ENCODE assay signal across 8 cellular contexts in genomic region chr7:137978464-137979237, GRCh38. TPM values are rescaled to one million over a fixed set of nuclear protein-coding genes. Genes with fewer than 3 reads are reported as not detected.
DNase-seq lines count a peak whose midpoint lies in the region; ATAC-seq and TF ChIP-seq lines count a peak whose summit lies in the region.

No MANE protein-coding gene starts in this region.

- ATAC-seq in foreskin keratinocyte (peak; percentile 62), GM18907 (IDR thresholded peaks at IDR 0.05; ENCODE audit: unreplicated experiment) (no peak), HG02571 (IDR thresholded peaks at IDR 0.05; ENCODE audit: unreplicated experiment) (no peak)

- H3K36me3 ChIP-seq in prostate gland, result no peaks in the 10 kb centered on the region

- H3K27ac ChIP-seq in foreskin keratinocyte (no peak overlapping the region), prostate gland (peak overlapping the region; percentile 37 to 43)

- H3K4me1 ChIP-seq in foreskin keratinocyte (peaks cover 5% of the 10 kb centered on the region), prostate gland (replicated peaks) (peaks cover 4% of the 10 kb centered on the region)

- peak; percentile 88 for DNase-seq in COLO829 (ENCODE audit: low spot score)
- peak; percentile 87 to 94 for DNase-seq in SW 1271 (lab: John Stamatoyannopoulos, UW)
- peak in 1 of 2 donors; percentile 55 for DNase-seq in foreskin keratinocyte
- DNase-seq in prostate gland (ENCODE audit: low spot score), result no peak
- no peak for DNase-seq in effector CD4-positive, alpha-beta T cell
- DNase-seq in DMS153 (lab: John Stamatoyannopoulos, UW), result no peak

- intact Hi-C loops in prostate gland (cut with DNase I), result no loop called here

- 72% methylated on average over 10 of the region's 10 CpGs for WGBS in prostate gland

- no peaks in the 10 kb centered on the region for H3K9me3 ChIP-seq in prostate gland

- H3K27me3 ChIP-seq in foreskin keratinocyte (no peaks in the 10 kb centered on the region), prostate gland (replicated peaks; ENCODE audit: insufficient read depth) (no peaks in the 10 kb centered on the region)

- H3K4me3 ChIP-seq in prostate gland, result no peak overlapping the region

- TF ChIP-seq POLR2A in prostate gland (IDR thresholded peaks at IDR 0.05), result no peak

- TF ChIP-seq CTCF in foreskin keratinocyte (conservative IDR thresholded peaks at IDR 0.05), result no peak
- no peak for TF ChIP-seq CTCF in prostate gland (IDR thresholded peaks at IDR 0.05)

RNA-seq across cellular contexts. Expression of gene CREB3L2, which starts 23.2 kb away (rescaled TPM):
- total RNA-seq in foreskin keratinocyte (23.7 and 31.8 TPM in 2 replicates), prostate gland (10 to 100 TPM; 34.1 to 42.0 TPM)
- polyA plus RNA-seq in foreskin keratinocyte, result 7.9 and 8.6 TPM in 2 replicates

Comparison
In these comparisons a context has a peak if more than half of its experiments do, and no peak if none do; other contexts are left out.
1. DNase-seq: peak in COLO829 (single experiment) and SW 1271 (2 of 2); none in prostate gland (single experiment), effector CD4-positive, alpha-beta T cell (single experiment) and DMS153 (single experiment).